8 cellular contexts compared by ENCODE assay signal in genomic region chr19:58575183-58576041, GRCh38. TPM values are rescaled to one million over a fixed set of nuclear protein-coding genes. Genes with fewer than 3 reads are reported as not detected.
A peak's percentile ranks its signal among the peaks of the same experiment; 100 is the strongest.
DNase-seq lines count a peak whose midpoint lies in the region; ATAC-seq and TF ChIP-seq lines count a peak whose summit lies in the region.

No MANE protein-coding gene starts in this region.

- peak overlapping the region; percentile 96 for H3K4me2 ChIP-seq in osteoblast (ENCODE audit: insufficient read depth, low read length)

- peak overlapping the region; percentile 87 for H2AFZ ChIP-seq in osteoblast (ENCODE audit: low read length)

- H4K20me1 ChIP-seq in osteoblast (ENCODE audit: insufficient read depth, low read length): no peaks in the 10 kb centered on the region

- peak overlapping the region; percentile 99 for H3K27ac Mint-ChIP-seq in activated T-helper 1 cell treated with anti-CD3 and anti-CD28 coated beads, Interleukin-12 subunit alpha, Interleukin-12 subunit beta, Interleukin-2, Interleukin-4 antibody, amounts not matched to agents 30 ng/mL and 10 ng/mL and 1 ng/mL, durations not matched to agents 14 hours and 24 hours and 36 hours

- under 1% methylated on average over 66 of the region's 66 CpGs for WGBS in urinary bladder

- intact Hi-C loops in activated T-helper 1 cell treated with anti-CD3 and anti-CD28 coated beads, Interleukin-12 subunit alpha, Interleukin-12 subunit beta, Interleukin-2, Interleukin-4 antibody, amounts not matched to agents 30 ng/mL and 10 ng/mL and 1 ng/mL, durations not matched to agents 14 hours and 24 hours and 36 hours (cut with micrococcal nuclease): loop anchor here (1.0 kb wide), 1 partner anchor 99 kb away; the partner anchor contains the start of gene ZNF446

- peaks cover 51% of the 10 kb centered on the region for H3K79me2 ChIP-seq in osteoblast (ENCODE audit: insufficient read depth, low read length)

- peaks cover 51% of the 10 kb centered on the region for H3K4me1 Mint-ChIP-seq in activated T-helper 1 cell treated with anti-CD3 and anti-CD28 coated beads, Interleukin-12 subunit alpha, Interleukin-12 subunit beta, Interleukin-2, Interleukin-4 antibody, amounts not matched to agents 30 ng/mL and 10 ng/mL and 1 ng/mL, durations not matched to agents 14 hours and 24 hours and 36 hours (ENCODE audit: low read depth)

- H3K9me3 Mint-ChIP-seq in activated T-helper 1 cell treated with anti-CD3 and anti-CD28 coated beads, Interleukin-12 subunit alpha, Interleukin-12 subunit beta, Interleukin-2, Interleukin-4 antibody, amounts not matched to agents 30 ng/mL and 10 ng/mL and 1 ng/mL, durations not matched to agents 14 hours and 24 hours and 36 hours: no peaks in the 10 kb centered on the region

- H3K4me1 ChIP-seq in foreskin keratinocyte (no peaks in the 10 kb centered on the region), osteoblast (ENCODE audit: insufficient read depth, low read length) (peaks cover 22% of the 10 kb centered on the region), urinary bladder (ENCODE audit: insufficient read depth) (no peaks in the 10 kb centered on the region)

- H3K27ac ChIP-seq in foreskin keratinocyte: peak overlapping the region; percentile 53
- peak overlapping the region; percentile 97 for H3K27ac ChIP-seq in osteoblast (ENCODE audit: low read depth, low read length)
- H3K27ac ChIP-seq in urinary bladder (ENCODE audit: low read depth): peak overlapping the region; percentile 81

- ATAC-seq in GM21825 (IDR thresholded peaks at IDR 0.05; ENCODE audit: unreplicated experiment) (peak; percentile 36), foreskin keratinocyte (peak; percentile 53)

- H3K36me3 Mint-ChIP-seq in activated T-helper 1 cell treated with anti-CD3 and anti-CD28 coated beads, Interleukin-12 subunit alpha, Interleukin-12 subunit beta, Interleukin-2, Interleukin-4 antibody, amounts not matched to agents 30 ng/mL and 10 ng/mL and 1 ng/mL, durations not matched to agents 14 hours and 24 hours and 36 hours (ENCODE audit: low read depth): peaks cover 9% of the 10 kb centered on the region

- no peaks in the 10 kb centered on the region for H3K27me3 Mint-ChIP-seq in activated T-helper 1 cell treated with anti-CD3 and anti-CD28 coated beads, Interleukin-12 subunit alpha, Interleukin-12 subunit beta, Interleukin-2, Interleukin-4 antibody, amounts not matched to agents 30 ng/mL and 10 ng/mL and 1 ng/mL, durations not matched to agents 14 hours and 24 hours and 36 hours (ENCODE audit: insufficient read depth)

- H3K27me3 ChIP-seq in foreskin keratinocyte (no peaks in the 10 kb centered on the region), osteoblast (ENCODE audit: insufficient read depth, low read length) (no peaks in the 10 kb centered on the region)

- TF ChIP-seq CTCF in LNCaP clone FGC (IDR thresholded peaks at IDR 0.05; ENCODE audit: control insufficient read depth, extremely low read depth, insufficient read depth): no peak
- TF ChIP-seq CTCF in foreskin keratinocyte (conservative IDR thresholded peaks at IDR 0.05): peak; percentile 43
- TF ChIP-seq CTCF in osteoblast (IDR thresholded peaks at IDR 0.05; ENCODE audit: extremely low read depth, low read depth, low read length): no peak

- peak; percentile 91 for DNase-seq in EL
- peak; percentile 88 for DNase-seq in LNCaP clone FGC (ENCODE audit: low read depth)
- peak; percentile 77 for DNase-seq in activated T-helper 1 cell treated with anti-CD3 and anti-CD28 coated beads, Interleukin-12 subunit alpha, Interleukin-12 subunit beta, Interleukin-2, Interleukin-4 antibody, amounts not matched to agents 30 ng/mL and 10 ng/mL and 1 ng/mL, durations not matched to agents 14 hours and 24 hours and 36 hours (ENCODE audit: low spot score)
- peak; percentile 76 to 89 for DNase-seq in foreskin keratinocyte
- DNase-seq in osteoblast (ENCODE audit: insufficient read length, low spot score, missing footprints): peak; percentile 99
- no peak for DNase-seq in NCI-H774 (lab: John Stamatoyannopoulos, UW)

- H3K4me3 Mint-ChIP-seq in activated T-helper 1 cell treated with anti-CD3 and anti-CD28 coated beads, Interleukin-12 subunit alpha, Interleukin-12 subunit beta, Interleukin-2, Interleukin-4 antibody, amounts not matched to agents 30 ng/mL and 10 ng/mL and 1 ng/mL, durations not matched to agents 14 hours and 24 hours and 36 hours: peak overlapping the region; percentile 95

- H3K9me3 ChIP-seq in osteoblast (ENCODE audit: low read depth, low read length): no peaks in the 10 kb centered on the region

- peak overlapping the region; percentile 81 for H3K4me3 ChIP-seq in LNCaP clone FGC (ENCODE audit: low read depth, low read length)
- H3K4me3 ChIP-seq in osteoblast (ENCODE audit: insufficient read depth, low read length): peak overlapping the region; percentile 88
- H3K4me3 ChIP-seq in urinary bladder (ENCODE audit: low read depth, low read length): peak overlapping the region; percentile 59

- H3K36me3 ChIP-seq in osteoblast (ENCODE audit: insufficient read depth, low read length): peaks cover 5% of the 10 kb centered on the region
- H3K36me3 ChIP-seq in urinary bladder (ENCODE audit: insufficient read depth): no peaks in the 10 kb centered on the region

RNA-seq across cellular contexts. Expression of gene MZF1, which starts 2.3 kb away (rescaled TPM):
- 19.6 and 21.6 TPM in 2 replicates for total RNA-seq in activated T-helper 1 cell treated with anti-CD3 and anti-CD28 coated beads, Interleukin-12 subunit alpha, Interleukin-12 subunit beta, Interleukin-2, Interleukin-4 antibody, amounts not matched to agents 30 ng/mL and 10 ng/mL and 1 ng/mL, durations not matched to agents 14 hours and 24 hours and 36 hours
- 5.8 and 7.7 TPM in 2 replicates for total RNA-seq in foreskin keratinocyte
- polyA plus RNA-seq in foreskin keratinocyte: 4.3 and 5.2 TPM in 2 replicates
- total RNA-seq in osteoblast: 22.7 and 23.9 TPM in 2 replicates
- total RNA-seq in urinary bladder: 12.4 TPM
- 22.1 TPM for polyA plus RNA-seq in urinary bladder

RNA-seq across cellular contexts. Expression of gene UBE2M, which starts 17.0 kb away (rescaled TPM):
- total RNA-seq in activated T-helper 1 cell treated with anti-CD3 and anti-CD28 coated beads, Interleukin-12 subunit alpha, Interleukin-12 subunit beta, Interleukin-2, Interleukin-4 antibody, amounts not matched to agents 30 ng/mL and 10 ng/mL and 1 ng/mL, durations not matched to agents 14 hours and 24 hours and 36 hours: 147 and 164 TPM in 2 replicates
- total RNA-seq in foreskin keratinocyte (70.7 and 79.8 TPM in 2 replicates), osteoblast (54.6 and 56.6 TPM in 2 replicates), urinary bladder (31.0 TPM)
- polyA plus RNA-seq in foreskin keratinocyte (120 and 134 TPM in 2 replicates), urinary bladder (69.3 TPM)

RNA-seq across cellular contexts. Expression of gene CHMP2A, which starts 20.5 kb away (rescaled TPM):
- total RNA-seq in activated T-helper 1 cell treated with anti-CD3 and anti-CD28 coated beads, Interleukin-12 subunit alpha, Interleukin-12 subunit beta, Interleukin-2, Interleukin-4 antibody, amounts not matched to agents 30 ng/mL and 10 ng/mL and 1 ng/mL, durations not matched to agents 14 hours and 24 hours and 36 hours: 109 and 114 TPM in 2 replicates
- total RNA-seq in foreskin keratinocyte (99.9 and 110 TPM in 2 replicates), osteoblast (98.1 and 106 TPM in 2 replicates), urinary bladder (38.4 TPM)
- polyA plus RNA-seq in foreskin keratinocyte (172 and 179 TPM in 2 replicates), urinary bladder (212 TPM)

RNA-seq across cellular contexts. Expression of gene TRIM28, which starts 31.5 kb away (rescaled TPM):
- total RNA-seq in activated T-helper 1 cell treated with anti-CD3 and anti-CD28 coated beads, Interleukin-12 subunit alpha, Interleukin-12 subunit beta, Interleukin-2, Interleukin-4 antibody, amounts not matched to agents 30 ng/mL and 10 ng/mL and 1 ng/mL, durations not matched to agents 14 hours and 24 hours and 36 hours: 664 and 687 TPM in 2 replicates
- total RNA-seq in foreskin keratinocyte: 563 and 590 TPM in 2 replicates
- 522 and 587 TPM in 2 replicates for polyA plus RNA-seq in foreskin keratinocyte
- 224 and 248 TPM in 2 replicates for total RNA-seq in osteoblast
- 177 TPM for total RNA-seq in urinary bladder
- polyA plus RNA-seq in urinary bladder: 282 TPM

RNA-seq across cellular contexts. Expression of gene ZBTB45, which starts 55.8 kb away (rescaled TPM):
- 15.9 and 17.4 TPM in 2 replicates for total RNA-seq in activated T-helper 1 cell treated with anti-CD3 and anti-CD28 coated beads, Interleukin-12 subunit alpha, Interleukin-12 subunit beta, Interleukin-2, Interleukin-4 antibody, amounts not matched to agents 30 ng/mL and 10 ng/mL and 1 ng/mL, durations not matched to agents 14 hours and 24 hours and 36 hours
- 10.0 and 11.0 TPM in 2 replicates for total RNA-seq in foreskin keratinocyte
- 14.7 and 16.5 TPM in 2 replicates for polyA plus RNA-seq in foreskin keratinocyte
- total RNA-seq in osteoblast: 6.9 and 8.5 TPM in 2 replicates
- 3.3 TPM for total RNA-seq in urinary bladder
- 18.4 TPM for polyA plus RNA-seq in urinary bladder
